ENCODE assay signal across 9 cellular contexts in the genomic region with DNA sequence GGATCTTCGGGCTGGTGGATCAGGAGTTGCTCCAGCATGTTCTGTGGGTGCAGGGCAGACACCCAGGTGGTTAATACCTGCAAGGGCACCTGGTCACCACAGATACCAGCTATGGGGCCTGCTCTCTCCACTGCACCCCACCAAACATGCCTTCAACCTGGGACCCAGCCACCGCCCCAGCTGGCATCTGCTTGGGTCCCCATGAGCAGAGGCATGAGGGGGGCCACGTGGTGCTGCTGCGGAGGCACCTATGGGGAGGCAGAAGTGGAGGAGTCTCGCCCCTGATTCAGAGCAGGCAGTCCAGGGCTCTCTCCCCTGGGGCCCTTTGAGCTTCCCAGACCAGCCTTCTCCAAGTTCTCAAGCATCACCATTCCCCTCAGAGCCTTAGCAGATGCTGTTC. TPM values are rescaled to one million over a fixed set of nuclear protein-coding genes. Genes with fewer than 3 reads are reported as not detected.
"Had no signal": no experiment of that assay in that cellular context is flagged by ENCODE, and none has a peak within 500 bp of the region (broad histone marks: within the 10 kb centered on the region; RNA-seq: fewer than 3 reads in every experiment).

No MANE protein-coding gene starts in this region.

- DNase-seq: GM23248, GOT3, H7, HFFc6, KBM-7 had no signal

- H3K9me3 ChIP-seq: HAP-1 had no signal

- H3K9me3 Mint-ChIP-seq: HFFc6, IgD-negative memory B cell had no signal

- H3K36me3 Mint-ChIP-seq: IgD-negative memory B cell had no signal

- H3K4me1 ChIP-seq: HAP-1 had no signal

- H3K4me3 Mint-ChIP-seq: HFFc6 had no signal

- H3K4me3 ChIP-seq: GM23248, HAP-1 had no signal

- H3K27ac Mint-ChIP-seq: HFFc6 had no signal

- H3K27ac ChIP-seq: GM23248 had no signal

- ATAC-seq: HCT116 had no signal

- H2AFZ ChIP-seq: GM23248 had no signal

- H3K36me3 ChIP-seq: HAP-1 had no signal

RNA-seq across cellular contexts. Expression of gene AK8, which starts 2.9 kb away (rescaled TPM):
- total RNA-seq: HT-29 had no signal
